In the genomic region with DNA sequence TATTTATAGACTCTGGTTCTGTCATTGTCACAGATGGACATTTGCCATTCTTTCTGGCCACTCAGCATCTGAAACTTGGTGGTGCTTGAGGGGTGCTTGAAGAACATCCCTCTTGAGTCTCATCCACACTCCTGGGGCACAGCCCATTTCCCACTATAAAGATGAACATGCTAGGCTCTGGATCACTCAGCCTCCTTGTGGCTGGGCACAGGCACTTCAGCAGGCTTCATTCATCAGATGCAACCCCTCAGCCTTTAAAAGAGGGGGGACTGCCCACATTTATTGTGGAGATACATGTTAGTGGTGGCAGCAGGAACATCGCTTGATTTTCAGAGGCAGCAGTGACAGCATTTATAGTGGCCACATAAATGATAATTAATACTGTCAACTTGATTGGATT, we compare ENCODE assay signal across 17 cellular contexts.
DNase-seq lines count a peak whose midpoint lies in the region; ATAC-seq and TF ChIP-seq lines count a peak whose summit lies in the region.
"Had no signal": no experiment of that assay in that cellular context is flagged by ENCODE, and none has a peak within 500 bp of the region (broad histone marks: within the 10 kb centered on the region; RNA-seq: fewer than 3 reads in every experiment).

No MANE protein-coding gene starts in this region.

- no peaks in the 10 kb centered on the region for H3K9me3 Mint-ChIP-seq in progenitor cell of endocrine pancreas (ENCODE audit: low read depth)
- H3K9me3 Mint-ChIP-seq: activated T-cell treated with anti-CD3 and anti-CD28 coated beads, Interleukin-2, amount 50 U/mL, for 24 hours; CD8-positive, alpha-beta memory T cell had no signal

- no peak overlapping the region for H3K4me2 ChIP-seq in PC-3 (ENCODE audit: low read length)

- no peaks in the 10 kb centered on the region for H3K79me2 ChIP-seq in PC-3 (ENCODE audit: low read length)

- peaks cover 51% of the 10 kb centered on the region for H3K27me3 ChIP-seq in PC-3 (ENCODE audit: low read length)

- POLR2A ChIA-PET in PC-3 (lab: Charles Lee; ENCODE audit: unreplicated experiment): no interaction called here

- H3F3A ChIP-seq in PC-3 (ENCODE audit: low read length, unreplicated experiment): no peaks in the 10 kb centered on the region

- H2AFZ ChIP-seq in PC-3 (ENCODE audit: low read length): no peak overlapping the region

- DNase-seq in DMS53 (lab: John Stamatoyannopoulos, UW): peak; percentile 11
- no peak for DNase-seq in DMS53 treated with DMSO at 0.1 percent for 48 hours (lab: John Stamatoyannopoulos, UW; ENCODE audit: unreplicated experiment)
- DNase-seq in PC-3: peak; percentile 28
- DNase-seq in erythroblast (lab: John Stamatoyannopoulos, UW): peak; percentile 5 to 15
- no peak for DNase-seq in progenitor cell of endocrine pancreas (ENCODE audit: low spot score, unreplicated experiment)
- DNase-seq in Right ventricle myocardium superior: no peak
- DNase-seq: 8988T; activated CD4-positive, alpha-beta T cell treated with anti-CD3 and anti-CD28 coated beads, Interleukin-2, amount 50 U/mL, for 1 hour; activated T-cell treated with anti-CD3 and anti-CD28 coated beads, Interleukin-2, amount 50 U/mL, for 24 hours; CD8-positive, alpha-beta memory T cell; Karpas-422; NCI-H1694 treated with DMSO at 0.1 percent for 48 hours; NK-92 treated with Interleukin-12 subunit alpha and Interleukin-12 subunit beta, amount 100 ng/mL, for 24 hours; T-helper 9 cell had no signal

- CTCF ChIA-PET in PC-3 (lab: Charles Lee): no interaction called here

- no peaks in the 10 kb centered on the region for H3K36me3 ChIP-seq in PC-3 (ENCODE audit: low read depth, low read length)

- intact Hi-C loops in PC-3 (cut with micrococcal nuclease): no loop called here
- intact Hi-C loops in Right ventricle myocardium superior (cut with DNase I): no loop called here

- peak; percentile 51; the same call in 1 of the 2 replicates for ATAC-seq in PC-3
- ATAC-seq in GM18867 (IDR thresholded peaks at IDR 0.05; ENCODE audit: unreplicated experiment): no peak
- ATAC-seq in Right ventricle myocardium superior (ENCODE audit: poor library complexity): no peak
- ATAC-seq in HG02678 (IDR thresholded peaks at IDR 0.05; ENCODE audit: unreplicated experiment): no peak
- ATAC-seq: left lobe of liver had no signal

- H3K4me3 Mint-ChIP-seq in progenitor cell of endocrine pancreas (ENCODE audit: low read depth): no peak overlapping the region
- H3K4me3 Mint-ChIP-seq: activated T-cell treated with anti-CD3 and anti-CD28 coated beads, Interleukin-2, amount 50 U/mL, for 24 hours; CD8-positive, alpha-beta memory T cell had no signal

- no peak overlapping the region for H3K4me3 ChIP-seq in PC-3 (ENCODE audit: low read length)

- H3K9me3 ChIP-seq in PC-3 (ENCODE audit: low read length): no peaks in the 10 kb centered on the region

- peaks cover 2% of the 10 kb centered on the region for H3K4me1 Mint-ChIP-seq in progenitor cell of endocrine pancreas (ENCODE audit: low read depth)
- H3K4me1 Mint-ChIP-seq: CD8-positive, alpha-beta memory T cell had no signal

- no peak for TF ChIP-seq POLR2A in erythroblast (IDR thresholded peaks at IDR 0.05; ENCODE audit: low read length)

- H3K27me3 Mint-ChIP-seq in progenitor cell of endocrine pancreas: peaks cover 2% of the 10 kb centered on the region

- H3K27ac ChIP-seq in PC-3 (ENCODE audit: low read length): no peak overlapping the region

- no peaks in the 10 kb centered on the region for H3K9me2 ChIP-seq in PC-3 (replicated peaks; ENCODE audit: low read length)

- H4K20me1 ChIP-seq in PC-3 (ENCODE audit: low read length): no peaks in the 10 kb centered on the region

- H3K4me1 ChIP-seq in PC-3 (ENCODE audit: insufficient read depth, low read length): no peaks in the 10 kb centered on the region

- no TSS peak for BruUV-seq in PC-3 (replicated peaks; lab: Mats Ljungman, UMichigan)

- H3K27ac Mint-ChIP-seq in progenitor cell of endocrine pancreas: peak overlapping the region; percentile 77
- H3K27ac Mint-ChIP-seq: activated T-cell treated with anti-CD3 and anti-CD28 coated beads, Interleukin-2, amount 50 U/mL, for 24 hours; CD8-positive, alpha-beta memory T cell had no signal

- H3K36me3 Mint-ChIP-seq in progenitor cell of endocrine pancreas (ENCODE audit: insufficient read depth): no peaks in the 10 kb centered on the region
- H3K36me3 Mint-ChIP-seq: CD8-positive, alpha-beta memory T cell had no signal

- 0 out of 2 replicates have a peak, but pooled peaks have one; percentile 33 for TF ChIP-seq CTCF in PC-3 (conservative IDR thresholded peaks at IDR 0.05; ENCODE audit: low read depth, low read length)
- peak; percentile 28 for TF ChIP-seq CTCF in progenitor cell of endocrine pancreas (IDR thresholded peaks at IDR 0.05; ENCODE audit: unreplicated experiment)

- no peak overlapping the region for H3K9ac ChIP-seq in PC-3 (ENCODE audit: low read length)

Comparison
In these comparisons a context has a peak if more than half of its experiments do, and no peak if none do; other contexts are left out.
1. DNase-seq: peak in DMS53 (single experiment), PC-3 (single experiment) and erythroblast (2 of 2); none in DMS53 treated with DMSO at 0.1 percent for 48 hours (single experiment), progenitor cell of endocrine pancreas (single experiment) and Right ventricle myocardium superior (single experiment).